ENCODE assay signal across 22 cellular contexts in the genomic region with DNA sequence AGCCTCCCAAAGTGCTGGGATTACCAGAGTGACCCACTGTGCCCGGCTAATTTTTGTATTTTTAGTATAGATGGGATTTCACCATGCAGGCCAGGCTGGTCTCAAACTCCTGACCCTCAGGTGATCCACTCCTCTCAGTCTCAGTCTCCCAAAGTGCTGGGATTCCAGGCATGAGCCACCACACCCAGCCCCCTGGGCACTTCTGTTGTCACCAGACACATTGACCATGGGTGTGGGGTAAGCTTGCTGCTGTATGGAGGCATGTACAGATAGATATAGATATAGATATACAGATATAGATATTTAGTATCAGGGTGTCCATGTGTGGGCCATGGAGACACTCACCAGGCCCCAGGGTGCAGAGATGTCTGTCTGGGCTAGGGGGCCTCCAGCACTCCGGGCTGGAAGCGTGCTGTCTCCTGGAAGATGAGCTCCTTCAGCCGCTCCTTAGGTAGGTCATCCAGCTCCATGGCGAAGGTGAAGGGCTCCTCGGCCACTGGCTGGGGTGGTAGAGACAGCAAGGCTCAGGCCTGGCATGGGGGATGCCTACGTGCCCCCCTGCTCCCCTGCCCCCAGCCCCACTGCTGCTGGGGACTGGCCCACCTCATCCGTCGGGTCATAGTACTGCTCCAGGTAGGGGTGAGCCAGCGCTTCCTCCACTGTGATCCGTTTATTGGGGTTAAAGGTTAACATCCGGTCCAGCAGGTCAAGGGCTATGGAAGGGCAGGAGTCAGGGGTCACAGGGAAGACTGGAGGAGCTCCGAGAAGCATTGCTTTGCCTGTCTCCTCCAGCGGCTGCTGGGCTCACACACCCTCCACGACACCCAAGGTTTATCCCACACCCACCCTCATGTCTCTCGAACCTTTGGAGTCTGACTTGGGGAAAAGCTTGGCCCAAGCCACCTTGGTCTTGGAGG.
"Had no signal": no experiment of that assay in that cellular context is flagged by ENCODE, and none has a peak within 500 bp of the region (broad histone marks: within the 10 kb centered on the region; RNA-seq: fewer than 3 reads in every experiment).

No MANE protein-coding gene starts in this region.

- H3K9me3 ChIP-seq: ascending aorta, gastroesophageal sphincter, pancreas, psoas muscle, right atrium auricular region, thyroid gland, vagina had no signal

- ATAC-seq: activated CD8-positive, alpha-beta T cell treated with anti-CD3 and anti-CD28 coated beads for 36 hours; activated naive CD4-positive, alpha-beta T cell treated with anti-CD3 and anti-CD28 coated beads, Interleukin-2, amount 50 U/mL, for 72 hours; gastroesophageal sphincter; left ventricle myocardium superior; pancreas; psoas muscle; stimulated activated naive CD8-positive, alpha-beta T cell treated with anti-CD3 and anti-CD28 coated beads, Interleukin-15, Interleukin-2, amounts not matched to agents 100 U/mL and 50 U/mL, for 24 hours had no signal

- H3K27ac ChIP-seq: ascending aorta, brain microvascular endothelial cell, dorsolateral prefrontal cortex, gastroesophageal sphincter, pancreas, psoas muscle, right atrium auricular region, thyroid gland, vagina had no signal

- H3K4me1 ChIP-seq: ascending aorta, pancreas had no signal

- H3K4me3 ChIP-seq: ascending aorta, dorsolateral prefrontal cortex, gastroesophageal sphincter, pancreas, psoas muscle, right atrium auricular region, thyroid gland, vagina had no signal

- H3K27me3 ChIP-seq: ascending aorta, brain microvascular endothelial cell, dorsolateral prefrontal cortex, gastroesophageal sphincter, pancreas, right atrium auricular region, thyroid gland, vagina had no signal

- FAIRE-seq: islet of Langerhans, pancreas had no signal

- DNase-seq: activated CD4-positive, alpha-beta T cell treated with anti-CD3 and anti-CD28 coated beads for 48 hours; activated CD8-positive, alpha-beta T cell treated with anti-CD3 and anti-CD28 coated beads for 36 hours; activated gamma-delta T cell; brain microvascular endothelial cell; central memory CD4-positive, alpha-beta T cell; dorsolateral prefrontal cortex; head of caudate nucleus; left ventricle myocardium superior; mammary epithelial cell; psoas muscle; stimulated activated CD4-positive, alpha-beta T cell treated with anti-CD3 and anti-CD28 coated beads, Interleukin-12 subunit alpha, Interleukin-12 subunit beta, amount 100 ng/mL, for 4 hours; stimulated activated CD4-positive, alpha-beta T cell treated with anti-CD3 and anti-CD28 coated beads, Interleukin-4, amount 100 ng/mL, for 4 hours; stimulated activated naive CD8-positive, alpha-beta T cell treated with anti-CD3 and anti-CD28 coated beads, Interleukin-15, Interleukin-2, amounts not matched to agents 100 U/mL and 50 U/mL, for 24 hours; substantia nigra; thyroid gland had no signal
